Comparison of ENCODE assay signal across 8 cellular contexts in genomic region chr3:132721479-132722164, GRCh38. TPM values are rescaled to one million over a fixed set of nuclear protein-coding genes. Genes with fewer than 3 reads are reported as not detected.
DNase-seq lines count a peak whose midpoint lies in the region; ATAC-seq, FAIRE-seq and TF ChIP-seq lines count a peak whose summit lies in the region.

No MANE protein-coding gene starts in this region.

- DNase-seq in NCI-H2081 (lab: John Stamatoyannopoulos, UW) (peak; percentile 54 to 65), NCI-H2081 treated with DMSO at 0.1 percent for 48 hours (lab: John Stamatoyannopoulos, UW) (no peak), NCI-H510A treated with DMSO at 0.1 percent for 48 hours (lab: John Stamatoyannopoulos, UW) (peak; percentile 8), glomerular visceral epithelial cell (ENCODE audit: extremely low spot score) (peak; percentile 69), non-pigmented ciliary epithelial cell (ENCODE audit: low read depth) (peak; percentile 22), GM12891 (ENCODE audit: insufficient read length, low spot score) (no peak)

- H3K4me1 Mint-ChIP-seq in activated naive CD4-positive, alpha-beta T cell treated with anti-CD3 and anti-CD28 coated beads, Interleukin-2, amount 50 U/mL, for 24 hours: peaks cover 48% of the 10 kb centered on the region

- H3K4me3 Mint-ChIP-seq in activated naive CD4-positive, alpha-beta T cell treated with anti-CD3 and anti-CD28 coated beads, Interleukin-2, amount 50 U/mL, for 24 hours: peak overlapping the region; percentile 91

- ATAC-seq in HG02588 (IDR thresholded peaks at IDR 0.05; ENCODE audit: unreplicated experiment): peak; percentile 18

- H3K27me3 Mint-ChIP-seq in activated naive CD4-positive, alpha-beta T cell treated with anti-CD3 and anti-CD28 coated beads, Interleukin-2, amount 50 U/mL, for 24 hours: no peaks in the 10 kb centered on the region

- FAIRE-seq in GM12891 (lab: Jason Lieb, UNC): no peak

- no peak for TF ChIP-seq POLR2A in GM12891 (IDR thresholded peaks at IDR 0.05; ENCODE audit: low read depth, low read length)

- H3K9me3 Mint-ChIP-seq in activated naive CD4-positive, alpha-beta T cell treated with anti-CD3 and anti-CD28 coated beads, Interleukin-2, amount 50 U/mL, for 24 hours: no peaks in the 10 kb centered on the region

- peak overlapping the region; percentile 80 for H3K27ac Mint-ChIP-seq in activated naive CD4-positive, alpha-beta T cell treated with anti-CD3 and anti-CD28 coated beads, Interleukin-2, amount 50 U/mL, for 24 hours

- H3K36me3 Mint-ChIP-seq in activated naive CD4-positive, alpha-beta T cell treated with anti-CD3 and anti-CD28 coated beads, Interleukin-2, amount 50 U/mL, for 24 hours: no peaks in the 10 kb centered on the region

TF ChIP-seq in GM12891, 5 proteins besides CTCF, POLR2A, EP300 and RAD21:
- TF ChIP-seq POU2F2 (IDR thresholded peaks at IDR 0.05; ENCODE audit: low read depth, low read length) (no peak; the same call in 1 of the 2 replicates), PAX5 (IDR thresholded peaks at IDR 0.05; ENCODE audit: insufficient read depth, low read length, severe bottlenecking) (no peak), SPI1 (IDR thresholded peaks at IDR 0.05; ENCODE audit: low read depth, low read length) (no peak), POLR2AphosphoS5 (IDR thresholded peaks at IDR 0.05; ENCODE audit: low read depth, low read length) (no peak), TAF1 (IDR thresholded peaks at IDR 0.05; ENCODE audit: low read depth, low read length) (no peak)

RNA-seq across cellular contexts. Expression of gene NPHP3, which starts 0.6 kb away (rescaled TPM):
- polyA plus RNA-seq in GM12891 (2012; ENCODE audit: low read depth, missing spikeins): 3.0 TPM

Comparison
In these comparisons a context has a peak if more than half of its experiments do, and no peak if none do; other contexts are left out.
1. DNase-seq: peak in NCI-H2081 (2 of 2), NCI-H510A treated with DMSO at 0.1 percent for 48 hours (single experiment), glomerular visceral epithelial cell (single experiment) and non-pigmented ciliary epithelial cell (single experiment); none in NCI-H2081 treated with DMSO at 0.1 percent for 48 hours (single experiment) and GM12891 (single experiment).